Comparison of ENCODE assay signal across 16 cellular contexts in genomic region chr11:115925568-115925904, GRCh38.
"Had no signal": no experiment of that assay in that cellular context is flagged by ENCODE, and none has a peak within 500 bp of the region (broad histone marks: within the 10 kb centered on the region; RNA-seq: fewer than 3 reads in every experiment).

No MANE protein-coding gene starts in this region.

- ATAC-seq: left ventricle myocardium superior; naive thymus-derived CD8-positive, alpha-beta T cell had no signal

- H3K4me3 Mint-ChIP-seq: activated B cell treated with CpG ODN at 0.5 μM for 24 hours; activated CD4-positive, alpha-beta T cell treated with anti-CD3 and anti-CD28 coated beads, Interleukin-2, amount 10 ng/mL, durations not matched to agents 7 days and 5 days; naive thymus-derived CD8-positive, alpha-beta T cell; T-helper 2 cell treated with Interferon-gamma antibody and Interleukin-4, amounts not matched to agents 5 μg/mL and 100 μg/mL, for 36 hours; type B pancreatic cell had no signal

- H3K4me1 Mint-ChIP-seq: activated CD4-positive, alpha-beta T cell treated with anti-CD3 and anti-CD28 coated beads, Interleukin-2, amount 10 ng/mL, durations not matched to agents 7 days and 5 days; naive thymus-derived CD8-positive, alpha-beta T cell had no signal

- H3K27me3 ChIP-seq: breast epithelium had no signal

- H3K9me3 Mint-ChIP-seq: T-helper 2 cell treated with Interferon-gamma antibody and Interleukin-4, amounts not matched to agents 5 μg/mL and 100 μg/mL, for 36 hours; type B pancreatic cell had no signal

- H3K27ac ChIP-seq: breast epithelium, suprapubic skin had no signal

- H3K27me3 Mint-ChIP-seq: activated B cell treated with CpG ODN at 0.5 μM for 24 hours had no signal

- DNase-seq: activated B cell treated with CpG ODN at 0.5 μM for 24 hours; activated CD4-positive, alpha-beta T cell treated with anti-CD3 and anti-CD28 coated beads, Interleukin-2, amount 10 ng/mL, durations not matched to agents 7 days and 5 days; activated gamma-delta T cell; aorta; cerebellar nuclear complex; effector memory CD4-positive, alpha-beta T cell; foreskin melanocyte; left ventricle myocardium superior; mesenchymal stem cell; naive thymus-derived CD8-positive, alpha-beta T cell; stimulated activated CD4-positive, alpha-beta T cell treated with anti-CD3 and anti-CD28 coated beads, Interleukin-2, amount 100 ng/mL, for 48 hours; stimulated activated naive CD4-positive, alpha-beta T cell treated with Interleukin-2 at 50 U/mL for 16 hours had no signal

- H3K4me3 ChIP-seq: breast epithelium, suprapubic skin had no signal

- H3K36me3 Mint-ChIP-seq: naive thymus-derived CD8-positive, alpha-beta T cell; type B pancreatic cell had no signal

- H3K4me1 ChIP-seq: breast epithelium had no signal

- H3K36me3 ChIP-seq: breast epithelium, suprapubic skin had no signal

- H3K27ac Mint-ChIP-seq: activated CD4-positive, alpha-beta T cell treated with anti-CD3 and anti-CD28 coated beads, Interleukin-2, amount 10 ng/mL, durations not matched to agents 7 days and 5 days; naive thymus-derived CD8-positive, alpha-beta T cell; type B pancreatic cell had no signal
